ENCODE assay signal across 12 cellular contexts in genomic region chr4:6696611-6697010, GRCh38. TPM values are rescaled to one million over a fixed set of nuclear protein-coding genes. Genes with fewer than 3 reads are reported as not detected.
DNase-seq lines count a peak whose midpoint lies in the region; ATAC-seq and TF ChIP-seq lines count a peak whose summit lies in the region.
"Had no signal": no experiment of that assay in that cellular context is flagged by ENCODE, and none has a peak within 500 bp of the region (broad histone marks: within the 10 kb centered on the region; RNA-seq: fewer than 3 reads in every experiment).

No MANE protein-coding gene starts in this region.

- ATAC-seq in RWPE2 (ENCODE audit: low read depth) = peak; percentile 32; the same call in 2 of the 3 replicates
- peak; percentile 55 to 89 (median 71) for ATAC-seq in psoas muscle
- no peak for ATAC-seq in GM21717 (IDR thresholded peaks at IDR 0.05; ENCODE audit: unreplicated experiment)

- intact Hi-C loops in Caco-2 (cut with micrococcal nuclease; ENCODE audit: unreplicated experiment) (loop anchor here (1.0 kb wide), 1 partner anchor 22 kb away; a partner anchor contains a TSS), esophagus squamous epithelium (cut with DNase I) (no loop called here), psoas muscle (cut with DNase I) (no loop called here)

- peaks cover 26% of the 10 kb centered on the region for H3K36me3 Mint-ChIP-seq in Caco-2 (ENCODE audit: insufficient read depth, unreplicated experiment)

- no TSS peak for BruUV-seq in Caco-2 (replicated peaks; lab: Mats Ljungman, UMichigan)

- H3K27me3 ChIP-seq in Caco-2 (replicated peaks; ENCODE audit: control insufficient read depth, insufficient read depth, low read length) (no peaks in the 10 kb centered on the region), RWPE2 (ENCODE audit: insufficient read depth, poor library complexity, severe bottlenecking) (no peaks in the 10 kb centered on the region), esophagus squamous epithelium (no peaks in the 10 kb centered on the region), psoas muscle (ENCODE audit: insufficient read depth in 3 of 3, low read length in 2 of 3) (no peaks in the 10 kb centered on the region)

- H3K4me1 Mint-ChIP-seq in Caco-2 (ENCODE audit: low read depth, unreplicated experiment) = peaks cover 42% of the 10 kb centered on the region

- H3K27ac ChIP-seq in RWPE2 (ENCODE audit: poor library complexity, severe bottlenecking) (peak overlapping the region; percentile 49), esophagus squamous epithelium (peak overlapping the region; percentile 64 to 84 (median 70)), psoas muscle (peak overlapping the region; percentile 30)

- H3K36me3 ChIP-seq in Caco-2 (ENCODE audit: control insufficient read depth, insufficient read depth, low read length) = no peaks in the 10 kb centered on the region
- H3K36me3 ChIP-seq in RWPE2 (ENCODE audit: low read depth) = no peaks in the 10 kb centered on the region
- peaks cover 0 to 20% (median 0%) of the 10 kb centered on the region in 3 donors for H3K36me3 ChIP-seq in esophagus squamous epithelium
- H3K36me3 ChIP-seq in psoas muscle (ENCODE audit: insufficient read depth in 1 of 2, low read depth in 1 of 2) = peaks cover 0 to 15% of the 10 kb centered on the region in 2 donors

- peak overlapping the region; percentile 92 for H3K27ac Mint-ChIP-seq in Caco-2 (ENCODE audit: unreplicated experiment)

- H3K27me3 Mint-ChIP-seq in Caco-2 (ENCODE audit: insufficient read depth, unreplicated experiment) = no peaks in the 10 kb centered on the region
- H3K27me3 Mint-ChIP-seq: naive B cell had no signal

- no peak for TF ChIP-seq POLR2A in esophagus squamous epithelium (IDR thresholded peaks at IDR 0.05)

- CTCF ChIA-PET in Caco-2 (lab: Charles Lee) = interaction anchor here (1.4 to 1.6 kb wide), 4 partner anchors 11 to 122 kb away, joined by 4 to 12 read pairs (median 5); partner anchors contain the start of gene MAN2B2

- 17 to 30% methylated on average over 7 to 8 of the region's 8 CpGs for whole genome bisulfite sequencing in esophagus squamous epithelium, 2 donors
- WGBS in psoas muscle, 3 donors = 34 to 50% (median 38%) methylated on average over 8 of the region's 8 CpGs

- peaks cover 40% of the 10 kb centered on the region for H3K4me1 ChIP-seq in Caco-2
- H3K4me1 ChIP-seq in RWPE2 (ENCODE audit: insufficient read depth, poor library complexity, severe bottlenecking) = peaks cover 19% of the 10 kb centered on the region
- H3K4me1 ChIP-seq in esophagus squamous epithelium = peaks cover 23 to 53% (median 28%) of the 10 kb centered on the region in 3 donors
- H3K4me1 ChIP-seq in psoas muscle = peaks cover 16% of the 10 kb centered on the region

- no peak for TF ChIP-seq CTCF in Caco-2 (IDR thresholded peaks at IDR 0.05; ENCODE audit: insufficient read depth in 1 of 2, low read depth in 1 of 2, low read length in 1 of 2, severe bottlenecking in 1 of 2, unreplicated experiment in 1 of 2)
- no peak for TF ChIP-seq CTCF in RWPE2 (IDR thresholded peaks at IDR 0.05; ENCODE audit: poor library complexity, severe bottlenecking)
- TF ChIP-seq CTCF in esophagus squamous epithelium (IDR thresholded peaks at IDR 0.05) = no peak
- no peak for TF ChIP-seq CTCF in psoas muscle (IDR thresholded peaks at IDR 0.05)

- POLR2A ChIA-PET in Caco-2 (lab: Charles Lee) = interaction anchor here (2.1 kb wide), 1 partner anchor 23 kb away, joined by 7 read pairs; a partner anchor contains a TSS

- H3K4me3 Mint-ChIP-seq in Caco-2 (ENCODE audit: unreplicated experiment) = no peak overlapping the region
- H3K4me3 Mint-ChIP-seq: naive B cell had no signal

- no peaks in the 10 kb centered on the region for H3K9me3 Mint-ChIP-seq in Caco-2 (ENCODE audit: unreplicated experiment)
- H3K9me3 Mint-ChIP-seq: naive B cell had no signal

- H3K4me3 ChIP-seq in Caco-2 (ENCODE audit: low read depth, low read length) (no peak overlapping the region), RWPE2 (ENCODE audit: severe bottlenecking) (no peak overlapping the region), esophagus squamous epithelium (peak overlapping the region in 1 of 4 donors; percentile 15), psoas muscle (no peak overlapping the region)

- DNase-seq in Caco-2 (no peak), RWPE2 (ENCODE audit: low spot score) (no peak), esophagus squamous epithelium (lab: John Stamatoyannopoulos, UW) (no peak), psoas muscle (no peak), MV-4-11 (lab: John Stamatoyannopoulos, UW) (no peak), mesenteric fat pad (ENCODE audit: low spot score) (no peak), NCI-H2227 treated with DMSO at 0.1 percent for 48 hours (lab: John Stamatoyannopoulos, UW) (no peak)
- DNase-seq: DMS79, naive B cell, NCI-H2029 had no signal

- H3K9me3 ChIP-seq in Caco-2 = no peaks in the 10 kb centered on the region
- H3K9me3 ChIP-seq in RWPE2 (ENCODE audit: severe bottlenecking) = no peaks in the 10 kb centered on the region
- no peaks in the 10 kb centered on the region for H3K9me3 ChIP-seq in esophagus squamous epithelium
- no peaks in the 10 kb centered on the region for H3K9me3 ChIP-seq in psoas muscle

RNA-seq across cellular contexts. Expression of gene S100P, which starts 2.9 kb away (rescaled TPM):
- 70.8 and 96.9 TPM in 2 replicates for total RNA-seq in Caco-2 (2022)
- total RNA-seq in esophagus squamous epithelium = 10 to 100 TPM; 15.8 to 65.8 (median 51.8) TPM
- total RNA-seq in psoas muscle = 1 to 10 TPM in 1 of 4 donors, under 1 TPM in 2, not detected in 1; 0.34 to 1.5 (median 0.68) TPM
- under 1 TPM; 0.34 to 0.36 (median 0.35) TPM for polyA plus RNA-seq in psoas muscle
- 16.1 TPM for total RNA-seq in mesenteric fat pad
- total RNA-seq: RPMI7951 had no signal

RNA-seq across cellular contexts. Expression of gene MRFAP1L1, which starts 13.1 kb away (rescaled TPM):
- total RNA-seq in Caco-2 (2022) (46.4 and 47.5 TPM in 2 replicates), esophagus squamous epithelium (10 to 100 TPM; 29.5 to 63.5 (median 48.2) TPM), psoas muscle (10 to 100 TPM; 30.0 to 39.1 (median 32.4) TPM), mesenteric fat pad (34.5 TPM)
- polyA plus RNA-seq in psoas muscle = 10 to 100 TPM; 40.5 to 79.0 (median 48.5) TPM

RNA-seq across cellular contexts. Expression of gene BLOC1S4, which starts 19.4 kb away (rescaled TPM):
- 16.6 and 17.2 TPM in 2 replicates for total RNA-seq in Caco-2 (2022)
- total RNA-seq in esophagus squamous epithelium = 10 to 100 TPM; 12.4 to 19.6 (median 14.3) TPM
- 10 to 100 TPM in 3 of 4 donors, 1 to 10 TPM in 1; 9.3 to 15.0 (median 14.2) TPM for total RNA-seq in psoas muscle
- polyA plus RNA-seq in psoas muscle = 10 to 100 TPM in 1 of 3 donors, 1 to 10 TPM in 2; 7.6 to 13.8 (median 9.7) TPM
- total RNA-seq in mesenteric fat pad = 14.2 TPM

RNA-seq across cellular contexts. Expression of gene MRFAP1, which starts 56.1 kb away (rescaled TPM):
- total RNA-seq in Caco-2 (2022) (245 and 254 TPM in 2 replicates), esophagus squamous epithelium (100 to 1,000 TPM; 147 to 234 (median 186) TPM), psoas muscle (100 to 1,000 TPM; 216 to 300 (median 250) TPM), mesenteric fat pad (234 TPM)
- 100 to 1,000 TPM; 300 to 539 (median 398) TPM for polyA plus RNA-seq in psoas muscle
